In the genomic region with DNA sequence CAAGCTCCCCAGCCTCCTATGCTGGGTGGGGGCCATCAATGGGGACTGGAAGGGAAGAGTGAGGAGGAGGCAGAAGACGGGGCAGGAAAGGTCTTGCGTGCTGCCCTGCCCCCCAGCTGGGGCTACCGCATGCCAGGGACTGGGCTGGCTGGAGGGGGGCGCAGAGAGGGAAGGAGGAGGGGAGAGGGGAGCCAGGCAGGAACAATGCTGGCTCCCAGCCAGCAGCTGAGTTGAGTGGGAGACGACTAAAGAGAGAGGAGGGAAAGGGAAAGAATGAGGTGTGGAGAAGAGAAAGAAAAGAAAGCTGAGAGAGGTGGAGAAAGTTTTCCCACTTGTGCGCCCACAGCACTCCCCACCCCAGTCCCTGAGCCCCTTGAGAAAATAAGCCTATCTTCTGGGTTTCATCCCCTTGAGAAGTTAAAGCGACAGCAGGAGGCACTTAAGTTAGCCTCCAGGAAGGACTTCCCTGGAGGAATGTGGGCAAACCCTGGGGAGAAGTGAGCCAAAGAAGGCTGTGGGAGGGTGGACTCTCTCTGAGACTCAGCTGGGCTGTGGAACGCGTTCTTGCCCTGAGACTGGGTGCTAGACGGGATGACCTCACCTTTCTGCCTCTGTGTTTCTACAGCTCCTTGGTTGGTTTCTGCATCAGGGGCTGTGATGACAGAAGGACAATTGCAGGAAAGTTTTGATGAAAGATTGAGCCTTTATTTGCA, we compare ENCODE assay signal across 10 cellular contexts. TPM values are rescaled to one million over a fixed set of nuclear protein-coding genes. Genes with fewer than 3 reads are reported as not detected.
DNase-seq lines count a peak whose midpoint lies in the region; ATAC-seq and TF ChIP-seq lines count a peak whose summit lies in the region.
"Had no signal": no experiment of that assay in that cellular context is flagged by ENCODE, and none has a peak within 500 bp of the region (broad histone marks: within the 10 kb centered on the region; RNA-seq: fewer than 3 reads in every experiment).

No MANE protein-coding gene starts in this region.

- H3K9me3 ChIP-seq in NT2/D1 (ENCODE audit: insufficient read depth, low read length), result no peaks in the 10 kb centered on the region

- ATAC-seq in esophagus mucosa (peak; percentile 27), HG03442 (IDR thresholded peaks at IDR 0.05; ENCODE audit: unreplicated experiment) (no peak), GM21717 (IDR thresholded peaks at IDR 0.05; ENCODE audit: unreplicated experiment) (no peak)

- H3K27me3 ChIP-seq in NT2/D1 (ENCODE audit: insufficient read depth, insufficient read length), result no peaks in the 10 kb centered on the region

- peak overlapping the region; percentile 92 for H3K27ac Mint-ChIP-seq in progenitor cell of endocrine pancreas
- H3K27ac Mint-ChIP-seq: activated T-helper 1 cell treated with anti-CD3 and anti-CD28 coated beads, Interleukin-12 subunit alpha, Interleukin-12 subunit beta, Interleukin-2, Interleukin-4 antibody, amounts not matched to agents 30 ng/mL and 10 ng/mL and 1 ng/mL, durations not matched to agents 14 hours and 24 hours and 36 hours; T-helper 1 cell treated with Interleukin-12 subunit alpha and Interleukin-12 subunit beta and Interleukin-4 antibody, amounts not matched to agents 30 μg/mL and 1 μg/mL, for 36 hours had no signal

- TF ChIP-seq CTCF in progenitor cell of endocrine pancreas (IDR thresholded peaks at IDR 0.05; ENCODE audit: unreplicated experiment), result no peak

- H3K36me3 ChIP-seq in NT2/D1 (ENCODE audit: insufficient read depth, insufficient read length, low read length), result no peaks in the 10 kb centered on the region

- H3K9ac ChIP-seq in NT2/D1 (ENCODE audit: insufficient read length, low read depth), result peak overlapping the region; percentile 71

- peaks cover 38% of the 10 kb centered on the region for H3K4me1 ChIP-seq in NT2/D1 (ENCODE audit: insufficient read depth, insufficient read length)

- H3K4me3 Mint-ChIP-seq in progenitor cell of endocrine pancreas (ENCODE audit: low read depth), result peak overlapping the region; percentile 24

- no peaks in the 10 kb centered on the region for H3K36me3 Mint-ChIP-seq in progenitor cell of endocrine pancreas (ENCODE audit: insufficient read depth)

- DNase-seq in DMS 273 (lab: John Stamatoyannopoulos, UW; ENCODE audit: unreplicated experiment), result peak; percentile 57
- no peak for DNase-seq in DMS 273 treated with DMSO at 0.1 percent for 48 hours (lab: John Stamatoyannopoulos, UW)
- DNase-seq in NT2/D1 (ENCODE audit: low read depth, low spot score), result no peak
- no peak for DNase-seq in progenitor cell of endocrine pancreas (ENCODE audit: low spot score, unreplicated experiment)
- DNase-seq in dedifferentiated amniotic fluid mesenchymal stem cell (ENCODE audit: extremely low spot score), result no peak

- peaks cover 4% of the 10 kb centered on the region for H3K27me3 Mint-ChIP-seq in progenitor cell of endocrine pancreas

- H3K4me3 ChIP-seq in NT2/D1 (ENCODE audit: insufficient read length, low read depth), result peak overlapping the region; percentile 28

- peaks cover 42% of the 10 kb centered on the region for H3K4me1 Mint-ChIP-seq in progenitor cell of endocrine pancreas (ENCODE audit: low read depth)

- no peaks in the 10 kb centered on the region for H3K9me3 Mint-ChIP-seq in progenitor cell of endocrine pancreas (ENCODE audit: low read depth)
- H3K9me3 Mint-ChIP-seq: activated T-helper 1 cell treated with anti-CD3 and anti-CD28 coated beads, Interleukin-12 subunit alpha, Interleukin-12 subunit beta, Interleukin-2, Interleukin-4 antibody, amounts not matched to agents 30 ng/mL and 10 ng/mL and 1 ng/mL, durations not matched to agents 14 hours and 24 hours and 36 hours; T-helper 1 cell treated with Interleukin-12 subunit alpha and Interleukin-12 subunit beta and Interleukin-4 antibody, amounts not matched to agents 30 μg/mL and 1 μg/mL, for 36 hours had no signal

RNA-seq across cellular contexts. Expression of a gene that starts 12.9 kb away (rescaled TPM):
- total RNA-seq in esophagus mucosa (3.0 TPM), progenitor cell of endocrine pancreas (33.9 and 39.2 TPM in 2 replicates)
- total RNA-seq: activated T-helper 1 cell treated with anti-CD3 and anti-CD28 coated beads, Interleukin-12 subunit alpha, Interleukin-12 subunit beta, Interleukin-2, Interleukin-4 antibody, amounts not matched to agents 30 ng/mL and 10 ng/mL and 1 ng/mL, durations not matched to agents 14 hours and 24 hours and 36 hours had no signal

RNA-seq across cellular contexts. Expression of a gene that starts 15.3 kb away (rescaled TPM):
- total RNA-seq in esophagus mucosa (1,373 TPM), progenitor cell of endocrine pancreas (70.4 and 125 TPM in 2 replicates)

RNA-seq across cellular contexts. Expression of a gene that starts 38.2 kb away (rescaled TPM):
- 23.5 TPM for total RNA-seq in esophagus mucosa
- total RNA-seq in progenitor cell of endocrine pancreas, result 40.0 and 42.4 TPM in 2 replicates

RNA-seq across cellular contexts. Expression of a gene that starts 38.5 kb away (rescaled TPM):
- 27.5 TPM for total RNA-seq in esophagus mucosa
- 36.9 and 38.9 TPM in 2 replicates for total RNA-seq in progenitor cell of endocrine pancreas

RNA-seq across cellular contexts. Expression of a gene that starts 48.2 kb away (rescaled TPM):
- total RNA-seq in esophagus mucosa, result not detected
- total RNA-seq in progenitor cell of endocrine pancreas, result not detected in 2 replicates
- total RNA-seq: activated T-helper 1 cell treated with anti-CD3 and anti-CD28 coated beads, Interleukin-12 subunit alpha, Interleukin-12 subunit beta, Interleukin-2, Interleukin-4 antibody, amounts not matched to agents 30 ng/mL and 10 ng/mL and 1 ng/mL, durations not matched to agents 14 hours and 24 hours and 36 hours had no signal

Comparison
In these comparisons a context has a peak if more than half of its experiments do, and no peak if none do; other contexts are left out.
1. RNA of a gene that starts 15.3 kb away (total RNA-seq): 1,373 TPM in esophagus mucosa (single experiment); 70.4 to 125 TPM in progenitor cell of endocrine pancreas; every median in the first group is over 10 times any median in the second.